Comparison of ENCODE assay signal across 15 cellular contexts in the genomic region with DNA sequence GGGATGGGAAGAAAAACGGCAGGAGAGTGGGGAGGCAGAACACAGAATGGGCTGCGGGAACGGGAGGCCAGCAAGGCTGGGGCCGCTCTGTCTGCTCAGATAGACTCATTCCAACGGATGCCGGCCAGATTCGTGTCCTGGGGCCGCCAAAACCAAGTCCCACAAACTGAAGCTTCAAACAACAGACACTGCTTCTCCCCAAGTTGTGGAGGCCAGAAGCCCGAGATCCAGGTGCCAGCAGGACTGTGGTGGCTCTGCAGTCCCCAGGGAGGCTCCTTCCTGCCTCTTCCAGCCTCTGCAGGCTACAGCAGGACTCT.
DNase-seq lines count a peak whose midpoint lies in the region; ATAC-seq, FAIRE-seq and TF ChIP-seq lines count a peak whose summit lies in the region.
"Had no signal": no experiment of that assay in that cellular context is flagged by ENCODE, and none has a peak within 500 bp of the region (broad histone marks: within the 10 kb centered on the region; RNA-seq: fewer than 3 reads in every experiment).

No MANE protein-coding gene starts in this region.

- H3K27ac Mint-ChIP-seq in activated T-helper 2 cell treated with anti-CD3 and anti-CD28 coated beads, Interferon-gamma antibody, Interleukin-2, Interleukin-4, amounts not matched to agents 10 μg/mL and 5 μg/mL and 100 μg/mL, durations not matched to agents 14 hours and 24 hours and 36 hours, result no peak overlapping the region

- H3K4me1 Mint-ChIP-seq in activated T-helper 2 cell treated with anti-CD3 and anti-CD28 coated beads, Interferon-gamma antibody, Interleukin-2, Interleukin-4, amounts not matched to agents 10 μg/mL and 5 μg/mL and 100 μg/mL, durations not matched to agents 14 hours and 24 hours and 36 hours (ENCODE audit: low read depth), result no peaks in the 10 kb centered on the region

- H3K27me3 Mint-ChIP-seq in activated T-helper 2 cell treated with anti-CD3 and anti-CD28 coated beads, Interferon-gamma antibody, Interleukin-2, Interleukin-4, amounts not matched to agents 10 μg/mL and 5 μg/mL and 100 μg/mL, durations not matched to agents 14 hours and 24 hours and 36 hours (ENCODE audit: low read depth), result peaks cover 9% of the 10 kb centered on the region

- no peaks in the 10 kb centered on the region for H3K36me3 ChIP-seq in BLaER1
- no peaks in the 10 kb centered on the region for H3K36me3 ChIP-seq in H1 (ENCODE audit: control insufficient read depth in 2 of 4, insufficient read depth in 4 of 4, low read length in 3 of 4)
- H3K36me3 ChIP-seq in neuronal stem cell (replicated peaks in 1 of 2; ENCODE audit: control insufficient read depth in 2 of 2, insufficient read depth in 2 of 2, low read length in 2 of 2), result no peaks in the 10 kb centered on the region
- H3K36me3 ChIP-seq: BLaER1 treated with 17β-estradiol and CSF1 and Interleukin-3, amounts not matched to agents 10 nM and 100 nM; HAP-1 had no signal

- H4K91ac ChIP-seq in H1 (replicated peaks; ENCODE audit: insufficient read length, low read length) (no peak overlapping the region), neuronal stem cell (ENCODE audit: low read depth, low read length, poor library complexity) (no peak overlapping the region)

- H2BK5ac ChIP-seq in H1 (ENCODE audit: low read depth, low read length), result 0 out of 2 replicates have a peak overlapping the region, but pooled peaks have one; percentile 35
- H2BK5ac ChIP-seq in neuronal stem cell (ENCODE audit: low read length), result peak overlapping the region; percentile 55

- H3K4ac ChIP-seq in H1 (replicated peaks; ENCODE audit: insufficient read length, low read depth, low read length), result no peak overlapping the region
- H3K4ac ChIP-seq in neuronal stem cell (ENCODE audit: low read length), result no peak overlapping the region

- H3K79me1 ChIP-seq in H1 (ENCODE audit: low read depth, low read length), result no peaks in the 10 kb centered on the region
- peaks cover 2% of the 10 kb centered on the region for H3K79me1 ChIP-seq in neuronal stem cell (ENCODE audit: low read depth, low read length)

- no peak for TF ChIP-seq POLR2A in H1 (IDR thresholded peaks at IDR 0.05; ENCODE audit: control extremely low read depth in 1 of 2, low read depth in 2 of 2, low read length in 2 of 2)

- no peak overlapping the region for H4K5ac ChIP-seq in H1 (ENCODE audit: insufficient read length, low read depth, low read length)

- H2BK120ac ChIP-seq in H1 (replicated peaks; ENCODE audit: low read depth, low read length), result no peak overlapping the region
- H2BK120ac ChIP-seq in neuronal stem cell (ENCODE audit: low read depth, low read length), result no peak overlapping the region

- H3K9ac ChIP-seq in BLaER1 (no peak overlapping the region), H1 (replicated peaks in 1 of 4; ENCODE audit: extremely low read depth in 1 of 4, low read depth in 3 of 4, low read length in 3 of 4) (no peak overlapping the region), neuronal stem cell (ENCODE audit: low read depth, low read length, poor library complexity) (no peak overlapping the region)
- H3K9ac ChIP-seq: BLaER1 treated with 17β-estradiol and CSF1 and Interleukin-3, amounts not matched to agents 10 nM and 100 nM; GM23248 had no signal

- no peak for FAIRE-seq in H1 (lab: Jason Lieb, UNC)

- peak; percentile 46 for DNase-seq in activated effector memory CD4-positive, alpha-beta T cell treated with anti-CD3 and anti-CD28 coated beads, Interleukin-2, amount 50 U/mL, for 16 hours
- no peak for DNase-seq in activated effector memory CD4-positive, alpha-beta T cell treated with Interleukin-2 at 50 U/mL for 16 hours
- DNase-seq in H1 (ENCODE audit: low read depth in 1 of 2, low spot score in 2 of 2) (no peak), neuronal stem cell (ENCODE audit: low spot score) (no peak), NK-92 (lab: John Stamatoyannopoulos, UW; ENCODE audit: unreplicated experiment) (no peak)
- DNase-seq in activated T-helper 2 cell treated with anti-CD3 and anti-CD28 coated beads, Interferon-gamma antibody, Interleukin-2, Interleukin-4, amounts not matched to agents 10 μg/mL and 5 μg/mL and 100 μg/mL, durations not matched to agents 14 hours and 24 hours and 36 hours (ENCODE audit: low spot score), result no peak
- DNase-seq: AML-193; Calu3; CD4-positive, CD25-positive, alpha-beta regulatory T cell; DMS 273 treated with DMSO at 0.1 percent for 48 hours; GM23248 had no signal

- no peak overlapping the region for H3K4me3 ChIP-seq in BLaER1
- no peak overlapping the region for H3K4me3 ChIP-seq in H1 (ENCODE audit: extremely low read depth in 1 of 4, insufficient read depth in 2 of 4, low read depth in 3 of 4, low read length in 4 of 4)
- no peak overlapping the region for H3K4me3 ChIP-seq in neuronal stem cell (ENCODE audit: low read length in 2 of 2)
- H3K4me3 ChIP-seq: BLaER1 treated with 17β-estradiol and CSF1 and Interleukin-3, amounts not matched to agents 10 nM and 100 nM; GM23248; HAP-1 had no signal

- H4K8ac ChIP-seq in H1 (ENCODE audit: extremely low read depth, insufficient read depth, low read length), result peak overlapping the region; percentile 28
- H4K8ac ChIP-seq in neuronal stem cell (ENCODE audit: low read depth, low read length), result no peak overlapping the region

- TF ChIP-seq RAD21 in H1 (IDR thresholded peaks at IDR 0.05 in 1 of 2, conservative IDR thresholded peaks at IDR 0.05 in 1 of 2; ENCODE audit: low read depth in 2 of 2, low read length in 2 of 2), result no peak

- no peaks in the 10 kb centered on the region for H3K36me3 Mint-ChIP-seq in activated T-helper 2 cell treated with anti-CD3 and anti-CD28 coated beads, Interferon-gamma antibody, Interleukin-2, Interleukin-4, amounts not matched to agents 10 μg/mL and 5 μg/mL and 100 μg/mL, durations not matched to agents 14 hours and 24 hours and 36 hours (ENCODE audit: low read depth)
- H3K36me3 Mint-ChIP-seq: CD4-positive, CD25-positive, alpha-beta regulatory T cell had no signal

- H3K4me1 ChIP-seq in BLaER1 (peaks cover 53% of the 10 kb centered on the region), H1 (replicated peaks in 1 of 4; ENCODE audit: control insufficient read depth in 3 of 4, insufficient read depth in 4 of 4, low read length in 3 of 4) (peaks cover 3 to 21% (median 13%) of the 10 kb centered on the region in 4 experiments), neuronal stem cell (ENCODE audit: control insufficient read depth in 2 of 2, insufficient read depth in 1 of 2, low read depth in 1 of 2, low read length in 2 of 2) (peaks cover 0 to 21% of the 10 kb centered on the region in 2 donors)
- H3K4me1 ChIP-seq: HAP-1 had no signal

- H3K23me2 ChIP-seq in H1 (ENCODE audit: low read depth, low read length), result peaks cover 13% of the 10 kb centered on the region

- no peak overlapping the region for H3K14ac ChIP-seq in H1 (ENCODE audit: insufficient read length)
- H3K14ac ChIP-seq in neuronal stem cell (ENCODE audit: low read length), result peak overlapping the region; percentile 17

- intact Hi-C loops in activated T-helper 2 cell treated with anti-CD3 and anti-CD28 coated beads, Interferon-gamma antibody, Interleukin-2, Interleukin-4, amounts not matched to agents 10 μg/mL and 5 μg/mL and 100 μg/mL, durations not matched to agents 14 hours and 24 hours and 36 hours (cut with micrococcal nuclease), result no loop called here

- WGBS in H1 (ENCODE audit: extremely low coverage in 1 of 2, insufficient coverage in 1 of 2, insufficient read length in 1 of 2, insufficient replicate concordance in 2 of 2, low coverage in 1 of 2, low lambda C conversion rate in 2 of 2, missing lambda C conversion rate in 1 of 2), 2 experiments, result 87% methylated on average over 6 of the region's 9 CpGs; no CpG with 5 or more reads in 1 of the 2 experiments
- WGBS in neuronal stem cell (ENCODE audit: extremely low coverage in 2 of 2, insufficient read length in 2 of 2, insufficient replicate concordance in 1 of 2), 2 donors, result no CpG with 5 or more reads among the region's 9 CpGs

- no peak overlapping the region for H3K4me3 Mint-ChIP-seq in activated T-helper 2 cell treated with anti-CD3 and anti-CD28 coated beads, Interferon-gamma antibody, Interleukin-2, Interleukin-4, amounts not matched to agents 10 μg/mL and 5 μg/mL and 100 μg/mL, durations not matched to agents 14 hours and 24 hours and 36 hours (ENCODE audit: low read depth)
- H3K4me3 Mint-ChIP-seq: CD4-positive, CD25-positive, alpha-beta regulatory T cell had no signal

- no peak for TF ChIP-seq EP300 in H1 (IDR thresholded peaks at IDR 0.05; ENCODE audit: borderline replicate concordance in 1 of 2, low read depth in 2 of 2, low read length in 2 of 2)

- no peak overlapping the region for H2BK20ac ChIP-seq in H1 (ENCODE audit: low read length)

- H3K27me3 ChIP-seq in BLaER1 (peaks cover 6% of the 10 kb centered on the region), H1 (replicated peaks in 1 of 4; ENCODE audit: control insufficient read depth in 3 of 4, extremely low read depth in 1 of 4, insufficient read depth in 3 of 4, low read length in 3 of 4) (peaks cover 1 to 19% (median 12%) of the 10 kb centered on the region in 4 experiments; a peak in 6 of 7 replicates), neuronal stem cell (ENCODE audit: control insufficient read depth in 3 of 3, insufficient read depth in 3 of 3, low read depth in 1 of 3, low read length in 3 of 3) (peaks cover 3 to 67% (median 21%) of the 10 kb centered on the region in 3 experiments)

- no peak overlapping the region for H3K18ac ChIP-seq in H1 (ENCODE audit: extremely low read depth, low read length)
- H3K18ac ChIP-seq in neuronal stem cell (ENCODE audit: low read length), result peak overlapping the region; percentile 62

- H4K20me1 ChIP-seq in BLaER1, result no peaks in the 10 kb centered on the region
- peaks cover 0 to under 1% of the 10 kb centered on the region in 2 experiments for H4K20me1 ChIP-seq in H1 (replicated peaks in 1 of 2; ENCODE audit: control insufficient read depth in 1 of 2, insufficient read depth in 2 of 2, low read length in 2 of 2)

- peak overlapping the region; percentile 26 for H3K4me2 ChIP-seq in BLaER1
- H3K4me2 ChIP-seq in H1 (ENCODE audit: insufficient read depth in 1 of 2, low read depth in 2 of 2, low read length in 2 of 2), result no peak overlapping the region
- no peak overlapping the region for H3K4me2 ChIP-seq in neuronal stem cell (ENCODE audit: insufficient read depth, low read length, poor library complexity, severe bottlenecking)

- H2BK12ac ChIP-seq in H1 (ENCODE audit: low read depth, low read length) (0 out of 2 replicates have a peak overlapping the region, but pooled peaks have one; percentile 27), neuronal stem cell (ENCODE audit: low read length) (no peak overlapping the region)

- H3K27ac ChIP-seq in BLaER1, result no peak overlapping the region
- H3K27ac ChIP-seq in H1 (ENCODE audit: low read depth, low read length), result no peak overlapping the region
- no peak overlapping the region for H3K27ac ChIP-seq in neuronal stem cell (replicated peaks; ENCODE audit: low read length)
- H3K27ac ChIP-seq: BLaER1 treated with 17β-estradiol and CSF1 and Interleukin-3, amounts not matched to agents 10 nM and 100 nM; GM23248 had no signal

- POLR2A ChIA-PET in H1 (lab: Charles Lee; ENCODE audit: partially characterized antibody), result no interaction called here

- 0 out of 2 replicates have a peak overlapping the region, but pooled peaks have one; percentile 53 for H2BK15ac ChIP-seq in H1 (ENCODE audit: low read length)
- H2BK15ac ChIP-seq in neuronal stem cell (ENCODE audit: low read length), result peak overlapping the region; percentile 22

- peaks cover 8% of the 10 kb centered on the region; the same call in 1 of the 2 replicates for H3K9me3 ChIP-seq in BLaER1
- peaks cover 0 to 9% of the 10 kb centered on the region in 2 experiments; a peak in 1 of 4 replicates for H3K9me3 ChIP-seq in H1 (ENCODE audit: insufficient read depth in 2 of 2, low read depth in 1 of 2, low read length in 1 of 2)
- H3K9me3 ChIP-seq in neuronal stem cell (replicated peaks in 1 of 2; ENCODE audit: control insufficient read depth in 2 of 2, insufficient read depth in 1 of 2, low read depth in 1 of 2, low read length in 2 of 2), result no peaks in the 10 kb centered on the region
- H3K9me3 ChIP-seq: HAP-1 had no signal

- no peaks in the 10 kb centered on the region for H3K9me3 Mint-ChIP-seq in activated T-helper 2 cell treated with anti-CD3 and anti-CD28 coated beads, Interferon-gamma antibody, Interleukin-2, Interleukin-4, amounts not matched to agents 10 μg/mL and 5 μg/mL and 100 μg/mL, durations not matched to agents 14 hours and 24 hours and 36 hours

- H3K56ac ChIP-seq in H1 (replicated peaks; ENCODE audit: insufficient read length, low read depth, low read length), result no peak overlapping the region

- TF ChIP-seq CTCF in H1 (IDR thresholded peaks at IDR 0.05; ENCODE audit: control extremely low read depth in 1 of 3, insufficient read depth in 1 of 3, low read depth in 1 of 3, low read length in 3 of 3), result no peak

- no peaks in the 10 kb centered on the region; a peak in 1 of 4 replicates for H3K79me2 ChIP-seq in H1 (ENCODE audit: control insufficient read depth in 1 of 2, insufficient read depth in 2 of 2, low read length in 2 of 2)

- CTCF ChIA-PET in H1 (lab: Charles Lee; ENCODE audit: partially characterized antibody), result interaction anchor here (0.8 to 2.7 kb wide), 3 partner anchors 10 to 119 kb away, joined by 3 to 12 read pairs (median 7); no protein-coding TSS in a partner anchor

- H3K23ac ChIP-seq in H1 (ENCODE audit: insufficient read length) (no peak overlapping the region), neuronal stem cell (ENCODE audit: low read depth, low read length, poor library complexity) (peak overlapping the region; percentile 62)

- ATAC-seq in GM19023 (IDR thresholded peaks at IDR 0.05; ENCODE audit: unreplicated experiment), result no peak

- H2AFZ ChIP-seq in H1 (ENCODE audit: low read length) (no peak overlapping the region), neuronal stem cell (ENCODE audit: low read length) (no peak overlapping the region)
- H2AFZ ChIP-seq: GM23248 had no signal

- no peak overlapping the region for H2AK5ac ChIP-seq in H1 (ENCODE audit: low read depth, low read length)
- peak overlapping the region; percentile 76 for H2AK5ac ChIP-seq in neuronal stem cell (ENCODE audit: low read depth, low read length)
